ENCODE assay signal across 13 cellular contexts in genomic region chr4:76458829-76459228, GRCh38. TPM values are rescaled to one million over a fixed set of nuclear protein-coding genes. Genes with fewer than 3 reads are reported as not detected.
DNase-seq lines count a peak whose midpoint lies in the region; ATAC-seq and TF ChIP-seq lines count a peak whose summit lies in the region.
"Had no signal": no experiment of that assay in that cellular context is flagged by ENCODE, and none has a peak within 500 bp of the region (broad histone marks: within the 10 kb centered on the region; RNA-seq: fewer than 3 reads in every experiment).

No MANE protein-coding gene starts in this region.

- peaks cover 6% of the 10 kb centered on the region for H3K4me1 Mint-ChIP-seq in endothelial cell (ENCODE audit: unreplicated experiment)
- H3K4me1 Mint-ChIP-seq in nephron: peaks cover 14% of the 10 kb centered on the region
- H3K4me1 Mint-ChIP-seq: B cell; stimulated activated naive B cell treated with anti-CD40 and anti-IgM and Interleukin-4, amounts not matched to agents 10 μg/mL and 1 μg/mL and 100 μg/mL, for 72 hours had no signal

- peak; percentile 61 for DNase-seq in M059J (ENCODE audit: low read depth)
- DNase-seq in endothelial cell (ENCODE audit: low spot score): no peak
- no peak for DNase-seq in pons (ENCODE audit: low spot score)
- DNase-seq in activated T-cell treated with anti-CD3 and anti-CD28 coated beads for 4 hours: no peak
- no peak for DNase-seq in RKO (ENCODE audit: low spot score)
- DNase-seq: activated CD4-positive, alpha-beta T cell treated with anti-CD3 and anti-CD28 coated beads for 1 hour; activated naive CD4-positive, alpha-beta T cell; NCI-H345; stimulated activated naive B cell treated with anti-CD40 and anti-IgM and Interleukin-4, amounts not matched to agents 10 μg/mL and 1 μg/mL and 100 μg/mL, for 72 hours had no signal

- TF ChIP-seq CTCF in endothelial cell (IDR thresholded peaks at IDR 0.05; ENCODE audit: unreplicated experiment) (no peak), nephron (IDR thresholded peaks at IDR 0.05; ENCODE audit: unreplicated experiment in 3 of 3) (no peak)

- no peaks in the 10 kb centered on the region for H3K79me2 ChIP-seq in ACC112 (ENCODE audit: control insufficient read depth, insufficient read depth, low read length, unreplicated experiment)

- no peak for ATAC-seq in HG03280 (IDR thresholded peaks at IDR 0.05; ENCODE audit: unreplicated experiment)
- ATAC-seq: stimulated activated naive B cell treated with anti-CD40 and anti-IgM and Interleukin-4, amounts not matched to agents 10 μg/mL and 1 μg/mL and 100 μg/mL, for 72 hours had no signal

- H3K36me3 ChIP-seq in ACC112 (ENCODE audit: insufficient read depth, low read length): no peaks in the 10 kb centered on the region

- peaks cover 4% of the 10 kb centered on the region for H3K4me1 ChIP-seq in ACC112 (ENCODE audit: control insufficient read depth, insufficient read depth, low read length, unreplicated experiment)

- peak overlapping the region; percentile 86 for H2AFZ ChIP-seq in ACC112 (ENCODE audit: low read length, unreplicated experiment)

- peak overlapping the region; percentile 90 for H3K27ac Mint-ChIP-seq in endothelial cell (ENCODE audit: unreplicated experiment)
- peak overlapping the region; percentile 97 to 98 (median 97) for H3K27ac Mint-ChIP-seq in nephron
- H3K27ac Mint-ChIP-seq: B cell; stimulated activated naive B cell treated with anti-CD40 and anti-IgM and Interleukin-4, amounts not matched to agents 10 μg/mL and 1 μg/mL and 100 μg/mL, for 72 hours had no signal

- peak overlapping the region; percentile 42 for H3K27ac ChIP-seq in ACC112 (ENCODE audit: low read depth, low read length)

- H3K27me3 ChIP-seq in ACC112 (ENCODE audit: insufficient read depth, low read length): no peaks in the 10 kb centered on the region

- no peak overlapping the region for H3K4me3 Mint-ChIP-seq in endothelial cell (ENCODE audit: unreplicated experiment)
- H3K4me3 Mint-ChIP-seq in nephron: no peak overlapping the region
- H3K4me3 Mint-ChIP-seq: B cell; stimulated activated naive B cell treated with anti-CD40 and anti-IgM and Interleukin-4, amounts not matched to agents 10 μg/mL and 1 μg/mL and 100 μg/mL, for 72 hours had no signal

- peaks cover 8% of the 10 kb centered on the region for H3K36me3 Mint-ChIP-seq in endothelial cell (ENCODE audit: low read depth, unreplicated experiment)
- H3K36me3 Mint-ChIP-seq in nephron (ENCODE audit: low read depth): peaks cover 4% of the 10 kb centered on the region
- H3K36me3 Mint-ChIP-seq: stimulated activated naive B cell treated with anti-CD40 and anti-IgM and Interleukin-4, amounts not matched to agents 10 μg/mL and 1 μg/mL and 100 μg/mL, for 72 hours had no signal

- H3K27me3 Mint-ChIP-seq in endothelial cell (ENCODE audit: unreplicated experiment) (no peaks in the 10 kb centered on the region), nephron (ENCODE audit: low read depth) (no peaks in the 10 kb centered on the region)

- H3K4me3 ChIP-seq in ACC112 (ENCODE audit: low read depth, low read length): no peak overlapping the region

- H3K9me3 Mint-ChIP-seq in endothelial cell (ENCODE audit: unreplicated experiment) (peaks cover 6% of the 10 kb centered on the region), nephron (peaks cover 10% of the 10 kb centered on the region)

RNA-seq across cellular contexts. Expression of gene SHROOM3, which starts 23.8 kb away (rescaled TPM):
- 12.9 and 15.7 TPM in 2 replicates for total RNA-seq in M059J (2014; rRNA removed; shearing (Covaris generic))
- 7.9 TPM for total RNA-seq in endothelial cell (ENCODE audit: unreplicated experiment)

RNA-seq across cellular contexts. Expression of gene CCDC158, which starts 37.9 kb away (rescaled TPM):
- total RNA-seq in M059J (2014; rRNA removed; shearing (Covaris generic)): not detected in 2 replicates
- not detected for total RNA-seq in endothelial cell (ENCODE audit: unreplicated experiment)
- total RNA-seq: B cell had no signal
